Comparison of ENCODE assay signal across 1 cellular context in genomic region chr7:44729949-44730590, GRCh38.
A peak's percentile ranks its signal among the peaks of the same experiment; 100 is the strongest.
TF ChIP-seq lines count a peak whose summit lies in the region.

No MANE protein-coding gene starts in this region.

TF ChIP-seq in HepG2, 621 proteins besides CTCF, POLR2A, EP300 and RAD21 (continued from another document):
- TF ChIP-seq AKNA (CRISPR knock-in tag; IDR thresholded peaks at IDR 0.05; ENCODE audit: borderline replicate concordance), result no peak
- TF ChIP-seq WIZ (CRISPR knock-in tag; IDR thresholded peaks at IDR 0.05), result no peak
- TF ChIP-seq BCL3 (CRISPR knock-in tag; IDR thresholded peaks at IDR 0.05), result no peak
- no peak for TF ChIP-seq TBL1XR1 (IDR thresholded peaks at IDR 0.05; ENCODE audit: borderline replicate concordance, low read length, partially characterized antibody)
- TF ChIP-seq ZBTB44 (CRISPR knock-in tag; IDR thresholded peaks at IDR 0.05), result no peak
- TF ChIP-seq PCBP2 (optimal IDR thresholded peaks at IDR 0.05; ENCODE audit: low read depth, low read length, poor library complexity, severe bottlenecking), result no peak
- peak; percentile 36; the same call in 1 of the 2 replicates for TF ChIP-seq POLR2G (IDR thresholded peaks at IDR 0.05; ENCODE audit: low read depth, low read length)
- no peak for TF ChIP-seq PCBP1 (IDR thresholded peaks at IDR 0.05; ENCODE audit: borderline replicate concordance, low read depth, low read length)
- TF ChIP-seq MAX (IDR thresholded peaks at IDR 0.05), result 0 out of 2 replicates have a peak, but pooled peaks have one; percentile 18
- no peak for TF ChIP-seq ZNF142 (CRISPR knock-in tag; IDR thresholded peaks at IDR 0.05)
- TF ChIP-seq ZUFSP (CRISPR knock-in tag; IDR thresholded peaks at IDR 0.05; ENCODE audit: borderline replicate concordance), result no peak
- TF ChIP-seq GABPA (IDR thresholded peaks at IDR 0.05; ENCODE audit: low read depth, low read length), result peak; percentile 30
- peak; percentile 73 for TF ChIP-seq GABPA (CRISPR knock-in tag; IDR thresholded peaks at IDR 0.05; ENCODE audit: low read depth)
